In the genomic region with DNA sequence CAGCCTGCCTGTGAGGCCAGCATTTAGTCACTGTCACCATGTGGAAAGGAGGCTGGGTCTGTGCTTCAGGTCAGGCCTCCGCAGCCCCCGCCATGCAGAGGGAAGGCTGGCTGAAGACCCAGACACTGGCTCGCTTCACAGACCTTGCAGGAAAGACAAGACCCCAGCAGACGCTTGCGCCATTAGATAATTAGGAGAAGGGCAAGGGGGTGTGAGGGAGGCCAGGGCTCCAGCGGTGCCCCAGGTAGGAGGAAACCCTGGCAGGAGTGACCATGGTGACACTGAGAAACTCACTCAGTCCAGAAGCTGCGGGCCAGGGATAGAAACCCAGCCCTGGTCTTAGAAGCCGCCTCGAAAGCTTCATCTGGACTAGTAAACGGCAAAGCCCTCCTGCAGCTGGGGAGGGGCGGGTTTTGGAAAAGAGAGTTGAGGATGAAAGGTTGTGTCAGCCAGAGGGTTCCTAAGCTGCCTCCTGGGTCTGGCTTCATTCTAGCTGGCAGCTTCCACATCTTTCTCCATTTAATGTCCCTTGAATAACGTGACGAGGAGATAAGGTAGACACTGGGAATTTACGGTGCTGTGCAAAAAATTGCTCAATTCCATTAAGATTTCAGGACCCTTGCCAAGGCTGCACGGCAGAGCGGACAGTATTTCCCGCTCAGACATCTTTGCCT, we compare ENCODE assay signal across 25 cellular contexts.
"Had no signal": no experiment of that assay in that cellular context is flagged by ENCODE, and none has a peak within 500 bp of the region (broad histone marks: within the 10 kb centered on the region; RNA-seq: fewer than 3 reads in every experiment).

No MANE protein-coding gene starts in this region.

- H3K9me3 Mint-ChIP-seq: activated B cell treated with CpG ODN at 0.5 μM for 24 hours; activated CD4-positive, alpha-beta T cell treated with anti-CD3 and anti-CD28 coated beads, Interleukin-2, amount 10 ng/mL, durations not matched to agents 24 days and 14 days; activated naive CD8-positive, alpha-beta T cell treated with anti-CD3 and anti-CD28 coated beads for 36 hours; activated T-cell treated with anti-CD3 and anti-CD28 coated beads, Interleukin-2, amount 50 U/mL, for 72 hours; brain; T-helper 1 cell treated with Interleukin-12 subunit alpha and Interleukin-12 subunit beta and Interleukin-4 antibody, amounts not matched to agents 30 μg/mL and 1 μg/mL, for 36 hours; type B pancreatic cell had no signal

- H3K27me3 Mint-ChIP-seq: activated CD4-positive, alpha-beta T cell treated with anti-CD3 and anti-CD28 coated beads, Interleukin-2, amount 10 ng/mL, durations not matched to agents 24 days and 14 days; activated naive CD8-positive, alpha-beta T cell treated with anti-CD3 and anti-CD28 coated beads for 36 hours; type B pancreatic cell had no signal

- H3K9me3 ChIP-seq: esophagus muscularis mucosa, neutrophil, right atrium auricular region had no signal

- H3K36me3 Mint-ChIP-seq: activated naive CD8-positive, alpha-beta T cell treated with anti-CD3 and anti-CD28 coated beads for 36 hours; brain; type B pancreatic cell had no signal

- H3K27ac ChIP-seq: coronary artery, foreskin keratinocyte, neutrophil, skin epidermis had no signal

- H3K27ac Mint-ChIP-seq: activated B cell treated with CpG ODN at 0.5 μM for 24 hours; activated CD4-positive, alpha-beta T cell treated with anti-CD3 and anti-CD28 coated beads, Interleukin-2, amount 10 ng/mL, durations not matched to agents 24 days and 14 days; activated CD8-positive, alpha-beta T cell treated with anti-CD3 and anti-CD28 coated beads, Interleukin-2, amount 10 ng/mL, durations not matched to agents 7 days and 5 days; activated naive CD8-positive, alpha-beta T cell treated with anti-CD3 and anti-CD28 coated beads for 36 hours; activated T-cell treated with anti-CD3 and anti-CD28 coated beads, Interleukin-2, amount 50 U/mL, for 72 hours; progenitor cell of endocrine pancreas; T-helper 1 cell treated with Interleukin-12 subunit alpha and Interleukin-12 subunit beta and Interleukin-4 antibody, amounts not matched to agents 30 μg/mL and 1 μg/mL, for 36 hours; type B pancreatic cell had no signal

- H3K36me3 ChIP-seq: esophagus muscularis mucosa, neutrophil, right atrium auricular region had no signal

- H3K4me1 Mint-ChIP-seq: activated B cell treated with CpG ODN at 0.5 μM for 24 hours; activated CD4-positive, alpha-beta T cell treated with anti-CD3 and anti-CD28 coated beads, Interleukin-2, amount 10 ng/mL, durations not matched to agents 24 days and 14 days; activated naive CD8-positive, alpha-beta T cell treated with anti-CD3 and anti-CD28 coated beads for 36 hours had no signal

- H3K4me1 ChIP-seq: foreskin keratinocyte had no signal

- ATAC-seq: activated CD8-positive, alpha-beta T cell treated with anti-CD3 and anti-CD28 coated beads, Interleukin-2, amount 10 ng/mL, durations not matched to agents 7 days and 5 days; activated T-cell treated with anti-CD3 and anti-CD28 coated beads, Interleukin-2, amount 50 U/mL, for 72 hours; foreskin keratinocyte had no signal

- H3K4me3 Mint-ChIP-seq: activated B cell treated with CpG ODN at 0.5 μM for 24 hours; activated CD4-positive, alpha-beta T cell treated with anti-CD3 and anti-CD28 coated beads, Interleukin-2, amount 10 ng/mL, durations not matched to agents 24 days and 14 days; activated CD8-positive, alpha-beta T cell treated with anti-CD3 and anti-CD28 coated beads, Interleukin-2, amount 10 ng/mL, durations not matched to agents 7 days and 5 days; activated naive CD8-positive, alpha-beta T cell treated with anti-CD3 and anti-CD28 coated beads for 36 hours; activated T-cell treated with anti-CD3 and anti-CD28 coated beads, Interleukin-2, amount 50 U/mL, for 72 hours; brain; T-helper 1 cell treated with Interleukin-12 subunit alpha and Interleukin-12 subunit beta and Interleukin-4 antibody, amounts not matched to agents 30 μg/mL and 1 μg/mL, for 36 hours; type B pancreatic cell had no signal

- H3K4me3 ChIP-seq: coronary artery, esophagus muscularis mucosa, lung, right atrium auricular region, skin epidermis had no signal

- H3K27me3 ChIP-seq: esophagus muscularis mucosa, neutrophil, right atrium auricular region had no signal

- DNase-seq: activated B cell treated with CpG ODN at 0.5 μM for 24 hours; activated CD4-positive, alpha-beta T cell treated with anti-CD3 and anti-CD28 coated beads, Interleukin-2, amount 10 ng/mL, durations not matched to agents 24 days and 14 days; activated CD8-positive, alpha-beta memory T cell treated with anti-CD3 and anti-CD28 coated beads, Interleukin-2, amount 50 U/mL, for 48 hours; activated CD8-positive, alpha-beta T cell treated with anti-CD3 and anti-CD28 coated beads, Interleukin-2, amount 10 ng/mL, durations not matched to agents 7 days and 5 days; activated naive CD8-positive, alpha-beta T cell treated with anti-CD3 and anti-CD28 coated beads for 36 hours; activated T-cell treated with anti-CD3 and anti-CD28 coated beads, Interleukin-2, amount 50 U/mL, for 72 hours; amygdala; central memory CD4-positive, alpha-beta T cell; effector CD4-positive, alpha-beta T cell; foreskin keratinocyte; glutamatergic neuron; kidney glomerular epithelial cell; stimulated activated CD4-positive, alpha-beta T cell treated with anti-CD3 and anti-CD28 coated beads, Interleukin-4, amount 100 ng/mL, for 4 hours; stimulated activated CD8-positive, alpha-beta memory T cell treated with anti-CD3 and anti-CD28 coated beads, Interleukin-4, amount 100 ng/mL, for 48 hours; stimulated activated naive CD4-positive, alpha-beta T cell treated with Interleukin-2 at 50 U/mL for 16 hours had no signal
